In genomic region chr9:133534346-133535284, GRCh38 we compare ENCODE assay signal across 9 cellular contexts. TPM values are rescaled to one million over a fixed set of nuclear protein-coding genes. Genes with fewer than 3 reads are reported as not detected.
DNase-seq lines count a peak whose midpoint lies in the region; ATAC-seq and TF ChIP-seq lines count a peak whose summit lies in the region.
"Had no signal": no experiment of that assay in that cellular context is flagged by ENCODE, and none has a peak within 500 bp of the region (broad histone marks: within the 10 kb centered on the region; RNA-seq: fewer than 3 reads in every experiment).

Gene ADAMTSL2 (plus strand): TSS chr9:133534704. CDS start chr9:133536713, 2,009 bp downstream.

- H3K36me3 Mint-ChIP-seq in naive thymus-derived CD4-positive, alpha-beta T cell: no peaks in the 10 kb centered on the region

- no peaks in the 10 kb centered on the region for H3K36me3 ChIP-seq in ACC112 (ENCODE audit: insufficient read depth, low read length)
- no peaks in the 10 kb centered on the region for H3K36me3 ChIP-seq in IMR-90 (ENCODE audit: control insufficient read depth, insufficient read depth, low read length)
- H3K36me3 ChIP-seq in fibroblast of lung (ENCODE audit: control insufficient read depth, insufficient read depth, low read length): no peaks in the 10 kb centered on the region
- no peaks in the 10 kb centered on the region for H3K36me3 ChIP-seq in naive thymus-derived CD4-positive, alpha-beta T cell (ENCODE audit: control insufficient read depth in 2 of 3, insufficient read depth in 3 of 3, low read length in 3 of 3)
- no peaks in the 10 kb centered on the region for H3K36me3 ChIP-seq in testis (ENCODE audit: low read depth, missing control alignments)

- H3K4ac ChIP-seq in IMR-90 (ENCODE audit: low read depth, low read length): no peak within 1 kb of the TSS

- CTCF ChIA-PET in IMR-90 (lab: Yijun Ruan, JAX): interaction anchor here (1.1 kb wide), 1 partner anchor 460 kb away, joined by 3 read pairs; no protein-coding TSS in a partner anchor
- CTCF ChIA-PET in naive thymus-derived CD4-positive, alpha-beta T cell (lab: Charles Lee): interaction anchor here (0.8 kb wide), 1 partner anchor 193 kb away, joined by 3 read pairs; no protein-coding TSS in a partner anchor

- H3K9me1 ChIP-seq in IMR-90 (ENCODE audit: insufficient read depth, low read length): no peaks in the 10 kb centered on the region

- dilution Hi-C loops in IMR-90 (cut with HindIII; ENCODE audit: low sequenced_read_pairs, unreplicated experiment): no loop called here

- no peak within 1 kb of the TSS for H2BK15ac ChIP-seq in IMR-90 (ENCODE audit: low read depth, low read length)

- no peak within 1 kb of the TSS for H2BK5ac ChIP-seq in IMR-90 (ENCODE audit: low read depth, low read length, poor library complexity, severe bottlenecking)

- TF ChIP-seq POLR2A in IMR-90 (IDR thresholded peaks at IDR 0.05; ENCODE audit: low read depth, low read length): no peak
- TF ChIP-seq POLR2A in testis (IDR thresholded peaks at IDR 0.05): no peak

- H3K79me2 ChIP-seq in ACC112 (ENCODE audit: control insufficient read depth, insufficient read depth, low read length, unreplicated experiment): no peaks in the 10 kb centered on the region
- H3K79me2 ChIP-seq in fibroblast of lung (ENCODE audit: control insufficient read depth, insufficient read depth, low read length): no peaks in the 10 kb centered on the region

- H3K23ac ChIP-seq in IMR-90 (ENCODE audit: low read depth, low read length): no peak within 1 kb of the TSS

- peak; percentile 88 for ATAC-seq in IMR-90 (ENCODE audit: low read depth)
- peak; percentile 79 for ATAC-seq in naive thymus-derived CD4-positive, alpha-beta T cell
- ATAC-seq in foreskin keratinocyte: no peak
- no peak for ATAC-seq in GM18502 (IDR thresholded peaks at IDR 0.05; ENCODE audit: poor library complexity, unreplicated experiment)

- peaks cover 0 to 21% (median 7%) of the 10 kb centered on the region in 5 donors for H3K27me3 Mint-ChIP-seq in naive thymus-derived CD4-positive, alpha-beta T cell

- H2BK120ac ChIP-seq in IMR-90 (ENCODE audit: low read depth, low read length): no peak within 1 kb of the TSS

- peak within 1 kb of the TSS in 7 of 9 donors; percentile 62 to 89 (median 81) for H3K27ac Mint-ChIP-seq in naive thymus-derived CD4-positive, alpha-beta T cell
- H3K27ac Mint-ChIP-seq: activated B cell treated with CpG ODN at 0.5 μM for 24 hours had no signal

- no peak within 1 kb of the TSS for H3K14ac ChIP-seq in IMR-90 (replicated peaks; ENCODE audit: low read depth, low read length)

- no peak within 1 kb of the TSS for H3K56ac ChIP-seq in IMR-90 (ENCODE audit: extremely low read depth, insufficient read depth, low read length)

- DNase-seq in IMR-90 (peak; percentile 56), fibroblast of lung (ENCODE audit: low read depth in 2 of 2) (peak; percentile 64 to 65), testis (peak; percentile 69), foreskin keratinocyte (no peak)
- peak; percentile 63 to 76 for DNase-seq in activated CD4-positive, alpha-beta T cell treated with anti-CD3 and anti-CD28 coated beads for 4 hours
- DNase-seq in naive thymus-derived CD4-positive, alpha-beta T cell: peak in 8 of 9 donors; percentile 31 to 81 (median 53)
- DNase-seq: activated B cell treated with CpG ODN at 0.5 μM for 24 hours had no signal

- H3K4me3 Mint-ChIP-seq in naive thymus-derived CD4-positive, alpha-beta T cell: peak within 1 kb of the TSS in 9 of 10 donors; percentile 45 to 82 (median 72)
- H3K4me3 Mint-ChIP-seq: activated B cell treated with CpG ODN at 0.5 μM for 24 hours had no signal

- no TSS peak for BruUV-seq in IMR-90 (replicated peaks; lab: Mats Ljungman, UMichigan)

- H4K91ac ChIP-seq in IMR-90 (ENCODE audit: insufficient read depth, low read depth, low read length): no peak within 1 kb of the TSS

- no peaks in the 10 kb centered on the region for H3K9me3 ChIP-seq in IMR-90 (ENCODE audit: control insufficient read depth, insufficient read depth, low read length)
- H3K9me3 ChIP-seq in fibroblast of lung (ENCODE audit: control insufficient read depth, insufficient read depth, low read depth, low read length): no peaks in the 10 kb centered on the region
- H3K9me3 ChIP-seq in naive thymus-derived CD4-positive, alpha-beta T cell (ENCODE audit: control insufficient read depth in 2 of 3, low read length in 3 of 3): no peaks in the 10 kb centered on the region
- no peaks in the 10 kb centered on the region for H3K9me3 ChIP-seq in testis

- in situ Hi-C loops in IMR-90 (cut with MboI; ENCODE audit: low sequenced_read_pairs): loop anchor here (10.0 kb wide), 2 partner anchors 200 to 460 kb away; partner anchors contain the start of genes SARDH and VAV2

- H3K18ac ChIP-seq in IMR-90 (ENCODE audit: low read depth, low read length): no peak within 1 kb of the TSS

- no peak within 1 kb of the TSS for H2AK5ac ChIP-seq in IMR-90 (ENCODE audit: low read depth, low read length)

- H3K4me1 ChIP-seq in ACC112 (ENCODE audit: control insufficient read depth, insufficient read depth, low read length, unreplicated experiment) (peaks cover 5% of the 10 kb centered on the region), IMR-90 (ENCODE audit: control insufficient read depth, insufficient read depth, low read length) (peaks cover 1% of the 10 kb centered on the region; the same call in 1 of the 2 replicates), fibroblast of lung (ENCODE audit: control insufficient read depth, extremely low read depth, insufficient read depth, low read length) (peaks cover 8% of the 10 kb centered on the region), testis (peaks cover 32% of the 10 kb centered on the region), foreskin keratinocyte (no peaks in the 10 kb centered on the region)
- H3K4me1 ChIP-seq in naive thymus-derived CD4-positive, alpha-beta T cell (ENCODE audit: control insufficient read depth in 2 of 2, insufficient read depth in 2 of 2, low read length in 2 of 2): peaks cover 0 to 21% of the 10 kb centered on the region in 2 donors

- H3K9ac ChIP-seq in IMR-90 (ENCODE audit: low read depth, low read length) (no peak within 1 kb of the TSS), fibroblast of lung (ENCODE audit: insufficient read depth, low read length) (no peak within 1 kb of the TSS)

- intact Hi-C loops in IMR-90 (cut with micrococcal nuclease) (no loop called here), testis (cut with DNase I; ENCODE audit: low total_unique reads) (loop anchor here (10.0 kb wide), 1 partner anchor 200 kb away; the partner anchor contains the start of gene SARDH)
- intact Hi-C loops in naive thymus-derived CD4-positive, alpha-beta T cell (cut with micrococcal nuclease): loop anchor here in 1 of 2 donors (1.0 kb wide), 1 partner anchor 25 kb away; no protein-coding TSS in a partner anchor

- no peak within 1 kb of the TSS for H2BK20ac ChIP-seq in IMR-90 (ENCODE audit: low read depth, low read length)

- H3K4me2 ChIP-seq in IMR-90 (ENCODE audit: low read depth, low read length): no peak within 1 kb of the TSS; the same call in 1 of the 2 replicates
- H3K4me2 ChIP-seq in fibroblast of lung (ENCODE audit: extremely low read depth, insufficient read depth, low read length): peak within 1 kb of the TSS; percentile 25

- POLR2A ChIA-PET in IMR-90 (lab: Charles Lee; ENCODE audit: unreplicated experiment): no interaction called here
- POLR2A ChIA-PET in naive thymus-derived CD4-positive, alpha-beta T cell (lab: Charles Lee): interaction anchor here (1.2 to 2.2 kb wide), 2 partner anchors 25 to 164 kb away, joined by 3 to 11 read pairs; no protein-coding TSS in a partner anchor

- peaks cover 6 to 24% (median 16%) of the 10 kb centered on the region in 7 donors for H3K4me1 Mint-ChIP-seq in naive thymus-derived CD4-positive, alpha-beta T cell

- WGBS in IMR-90 (ENCODE audit: extremely low coverage in 2 of 2, insufficient read length in 1 of 2), 2 experiments: 5% methylated on average over 8 of the region's 70 CpGs; no CpG with 5 or more reads in 1 of the 2 experiments
- 1 to 2% methylated on average over 24 to 48 of the region's 70 CpGs for WGBS in testis, 2 donors

- TF ChIP-seq RAD21 in IMR-90 (IDR thresholded peaks at IDR 0.05; ENCODE audit: low read length): no peak

- H3K4me3 ChIP-seq in ACC112 (ENCODE audit: low read depth, low read length): no peak within 1 kb of the TSS
- no peak within 1 kb of the TSS for H3K4me3 ChIP-seq in IMR-90 (ENCODE audit: insufficient read depth, low read depth, low read length)
- peak within 1 kb of the TSS in 1 of 4 experiments; percentile 17 for H3K4me3 ChIP-seq in fibroblast of lung (replicated peaks in 1 of 4; ENCODE audit: control extremely low read depth in 1 of 4, insufficient read depth in 1 of 4, low read depth in 3 of 4, low read length in 4 of 4)
- H3K4me3 ChIP-seq in naive thymus-derived CD4-positive, alpha-beta T cell (ENCODE audit: low read length): peak within 1 kb of the TSS; percentile 27
- H3K4me3 ChIP-seq in testis: peak within 1 kb of the TSS; percentile 31 to 55

- peak within 1 kb of the TSS; percentile 79 for H2AK9ac ChIP-seq in IMR-90 (replicated peaks; ENCODE audit: low read depth, low read length, poor library complexity)

- peaks cover 5% of the 10 kb centered on the region; the same call in 1 of the 2 replicates for H4K20me1 ChIP-seq in IMR-90 (ENCODE audit: insufficient read depth, low read length)
- no peaks in the 10 kb centered on the region for H4K20me1 ChIP-seq in fibroblast of lung (ENCODE audit: control insufficient read depth, extremely low read depth, insufficient read depth, low read length)

- H3K27me3 ChIP-seq in ACC112 (ENCODE audit: insufficient read depth, low read length) (peaks cover 21% of the 10 kb centered on the region), IMR-90 (ENCODE audit: control insufficient read depth, insufficient read depth, low read length) (peaks cover 58% of the 10 kb centered on the region), fibroblast of lung (ENCODE audit: control insufficient read depth, insufficient read depth, low read length) (peaks cover 18% of the 10 kb centered on the region), testis (no peaks in the 10 kb centered on the region), foreskin keratinocyte (peaks cover 82% of the 10 kb centered on the region)
- no peaks in the 10 kb centered on the region for H3K27me3 ChIP-seq in naive thymus-derived CD4-positive, alpha-beta T cell (ENCODE audit: control insufficient read depth in 2 of 2, insufficient read depth in 2 of 2, low read length in 2 of 2)

- H3K9me3 Mint-ChIP-seq in naive thymus-derived CD4-positive, alpha-beta T cell: peaks cover 0 to 5% (median 0%) of the 10 kb centered on the region in 11 donors
- H3K9me3 Mint-ChIP-seq: activated B cell treated with CpG ODN at 0.5 μM for 24 hours had no signal

- no peak within 1 kb of the TSS for H3K27ac ChIP-seq in ACC112 (ENCODE audit: low read depth, low read length)
- no peak within 1 kb of the TSS for H3K27ac ChIP-seq in IMR-90 (ENCODE audit: insufficient read depth, low read length)
- H3K27ac ChIP-seq in fibroblast of lung (ENCODE audit: insufficient read depth, low read length): no peak within 1 kb of the TSS
- H3K27ac ChIP-seq in naive thymus-derived CD4-positive, alpha-beta T cell (ENCODE audit: low read depth, low read length): peak within 1 kb of the TSS; percentile 48
- H3K27ac ChIP-seq in testis: peak within 1 kb of the TSS; percentile 26 to 53
- no peak within 1 kb of the TSS for H3K27ac ChIP-seq in foreskin keratinocyte

- no peak for TF ChIP-seq CTCF in IMR-90 (conservative IDR thresholded peaks at IDR 0.05; ENCODE audit: low read depth, low read length)
- no peak for TF ChIP-seq CTCF in fibroblast of lung (conservative IDR thresholded peaks at IDR 0.05 in 1 of 2, IDR thresholded peaks at IDR 0.05 in 1 of 2; ENCODE audit: low read depth in 1 of 2, low read length in 2 of 2)
- no peak for TF ChIP-seq CTCF in testis (IDR thresholded peaks at IDR 0.05)
- TF ChIP-seq CTCF in foreskin keratinocyte (conservative IDR thresholded peaks at IDR 0.05): no peak

- H2AFZ ChIP-seq in ACC112 (ENCODE audit: low read length, unreplicated experiment) (peak within 1 kb of the TSS; percentile 53), IMR-90 (replicated peaks; ENCODE audit: low read length, poor library complexity) (peak within 1 kb of the TSS; percentile 57), fibroblast of lung (ENCODE audit: low read length) (no peak within 1 kb of the TSS)

- no peak within 1 kb of the TSS for H4K8ac ChIP-seq in IMR-90 (ENCODE audit: low read depth in 2 of 2, low read length in 2 of 2)

- no peak within 1 kb of the TSS for H4K5ac ChIP-seq in IMR-90 (ENCODE audit: low read depth, low read length)

- no peaks in the 10 kb centered on the region for H3K79me1 ChIP-seq in IMR-90 (ENCODE audit: low read depth in 1 of 2, low read length in 2 of 2)

RNA-seq across cellular contexts. Expression of gene ADAMTSL2, which starts in this region (rescaled TPM):
- total RNA-seq in IMR-90 (2012; rRNA removed) (not detected in 2 replicates), fibroblast of lung (under 0.01 TPM in 2 replicates), testis (10 to 100 TPM in 1 of 2 donors, 1 to 10 TPM in 1; 9.4 to 11.1 TPM), foreskin keratinocyte (not detected in 2 replicates)
- polyA plus RNA-seq in IMR-90 (2012; rRNA removed) (not detected in 2 replicates), fibroblast of lung (0.09 TPM in 1 of 2 replicates, not detected in the other), testis (ENCODE audit: insufficient read depth, low read depth, low replicate concordance) (3.8 TPM), foreskin keratinocyte (not detected in 2 replicates)
- 0.02 TPM in 1 of 2 replicates, not detected in the other for polyA plus RNA-seq in IMR-90 (2012; cell fraction: cytosol; rRNA removed)
- 0.04 TPM in 1 of 2 replicates, not detected in the other for polyA plus RNA-seq in IMR-90 (2012; cell fraction: nucleus; rRNA removed; ENCODE audit: low replicate concordance)
- polyA plus RNA-seq in fibroblast of lung (2012): 0.27 TPM in 1 of 2 replicates, not detected in the other
- polyA minus RNA-seq in fibroblast of lung (ENCODE audit: low replicate concordance): 0.20 TPM in 1 of 2 replicates, not detected in the other
- total RNA-seq in naive thymus-derived CD4-positive, alpha-beta T cell: 1 to 10 TPM in 1 of 5 experiments, under 1 TPM in 3, not detected in 1; 0.69 to 2.7 (median 0.81) TPM
- polyA plus RNA-seq in naive thymus-derived CD4-positive, alpha-beta T cell: under 1 TPM; 0.16 to 0.19 TPM
- total RNA-seq: activated B cell treated with CpG ODN at 0.5 μM for 24 hours had no signal

Comparison
In these comparisons a context has a peak if more than half of its experiments do, and no peak if none do; other contexts are left out.
1. Peak in DNase-seq and ATAC-seq in IMR-90; RNA of the gene not detected or under 1 TPM.
2. Peak in DNase-seq and H3K4me2 ChIP-seq in fibroblast of lung; RNA of the gene not detected or under 1 TPM.
3. H3K27ac ChIP-seq: peak in naive thymus-derived CD4-positive, alpha-beta T cell (single experiment) and testis (2 of 2); none in ACC112 (single experiment), IMR-90 (single experiment), fibroblast of lung (single experiment) and foreskin keratinocyte (single experiment).
4. H3K4me3 ChIP-seq: peak in naive thymus-derived CD4-positive, alpha-beta T cell (single experiment) and testis (2 of 2); none in ACC112 (single experiment) and IMR-90 (single experiment).
5. DNase-seq: peak in activated CD4-positive, alpha-beta T cell treated with anti-CD3 and anti-CD28 coated beads for 4 hours (2 of 2), naive thymus-derived CD4-positive, alpha-beta T cell (8 of 9) and testis (single experiment); none in foreskin keratinocyte (0 of 2).